In the genomic region with DNA sequence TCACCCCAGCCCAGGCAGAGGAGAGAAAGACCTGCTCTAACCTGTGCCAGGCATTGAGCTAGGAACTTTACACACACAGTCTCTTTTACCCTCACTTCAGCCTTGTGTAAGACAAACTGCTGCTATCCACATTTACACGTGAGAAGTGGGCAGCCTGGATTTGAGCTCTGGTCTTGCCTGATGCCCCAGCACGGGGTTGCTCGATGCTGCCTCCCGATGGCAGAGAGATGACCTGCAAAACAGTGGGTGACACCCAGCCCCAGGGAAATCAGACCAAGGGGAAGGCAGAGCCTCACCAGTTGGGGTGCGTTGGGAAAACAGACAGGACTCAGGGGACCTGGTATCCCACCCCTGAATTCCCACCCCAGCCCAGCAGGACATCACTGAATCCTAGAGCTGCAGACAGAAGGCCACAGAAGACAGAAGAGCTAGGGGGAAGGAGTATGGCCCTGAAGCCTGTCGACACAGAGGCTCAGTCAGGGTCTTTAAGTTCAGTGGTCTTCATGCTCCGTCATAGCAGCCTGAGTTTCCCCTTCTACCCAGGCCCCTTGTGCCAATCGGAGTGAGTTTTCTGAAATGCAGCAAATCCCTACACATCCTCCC, we compare ENCODE assay signal across 9 cellular contexts. TPM values are rescaled to one million over a fixed set of nuclear protein-coding genes. Genes with fewer than 3 reads are reported as not detected.
DNase-seq lines count a peak whose midpoint lies in the region; ATAC-seq, FAIRE-seq and TF ChIP-seq lines count a peak whose summit lies in the region.
"Had no signal": no experiment of that assay in that cellular context is flagged by ENCODE, and none has a peak within 500 bp of the region (broad histone marks: within the 10 kb centered on the region; RNA-seq: fewer than 3 reads in every experiment).

No MANE protein-coding gene starts in this region.

- H3K27me3 Mint-ChIP-seq in neural crest cell (ENCODE audit: low read depth): no peaks in the 10 kb centered on the region

- H2BK5ac ChIP-seq in H1 (ENCODE audit: low read depth, low read length): no peak overlapping the region

- H2AK5ac ChIP-seq in H1 (ENCODE audit: low read depth, low read length): no peak overlapping the region

- H4K5ac ChIP-seq in H1 (ENCODE audit: insufficient read length, low read depth, low read length): no peak overlapping the region

- CTCF ChIA-PET in AG04449 (lab: Yijun Ruan, JAX): interaction anchor here (0.5 to 15.7 kb wide), 15 partner anchors 13 to 291 kb away, joined by 3 to 250 read pairs (median 3); no protein-coding TSS in a partner anchor
- CTCF ChIA-PET in H1 (lab: Charles Lee; ENCODE audit: partially characterized antibody): interaction anchor here (0.6 to 5.7 kb wide), 42 partner anchors 8 to 274 kb away, joined by 3 to 47 read pairs (median 4); no protein-coding TSS in a partner anchor

- H3K36me3 Mint-ChIP-seq in neural crest cell (ENCODE audit: low read depth): no peaks in the 10 kb centered on the region

- no peak overlapping the region for H2BK20ac ChIP-seq in H1 (ENCODE audit: low read length)

- H2AFZ ChIP-seq in OCI-LY1 (ENCODE audit: low read length) (no peak overlapping the region), H1 (ENCODE audit: low read length) (no peak overlapping the region)

- H3K79me2 ChIP-seq in OCI-LY1 (ENCODE audit: insufficient read depth, low read length): no peaks in the 10 kb centered on the region
- H3K79me2 ChIP-seq in H1 (ENCODE audit: control insufficient read depth in 1 of 2, insufficient read depth in 2 of 2, low read length in 2 of 2): no peaks in the 10 kb centered on the region

- no peak overlapping the region for H3K27ac ChIP-seq in OCI-LY1 (ENCODE audit: low read depth, low read length, poor library complexity, severe bottlenecking)
- no peak overlapping the region for H3K27ac ChIP-seq in H1 (ENCODE audit: low read depth, low read length)

- intact Hi-C loops in posterior vena cava (cut with DNase I): loop anchor here in 1 of 2 donors (5.0 kb wide), 1 partner anchor 68 kb away; no protein-coding TSS in a partner anchor

- H3K23ac ChIP-seq in H1 (ENCODE audit: insufficient read length): no peak overlapping the region

- no peaks in the 10 kb centered on the region for H3K79me1 ChIP-seq in H1 (ENCODE audit: low read depth, low read length)

- peak overlapping the region; percentile 3; the same call in 1 of the 2 replicates for H4K8ac ChIP-seq in H1 (ENCODE audit: extremely low read depth, insufficient read depth, low read length)

- H3K9ac ChIP-seq in OCI-LY1 (ENCODE audit: low read length) (no peak overlapping the region), H1 (replicated peaks in 1 of 4; ENCODE audit: extremely low read depth in 1 of 4, low read depth in 3 of 4, low read length in 3 of 4) (no peak overlapping the region)

- H3K27ac Mint-ChIP-seq in neural crest cell (ENCODE audit: unreplicated experiment): no peak overlapping the region

- TF ChIP-seq RAD21 in H1 (IDR thresholded peaks at IDR 0.05 in 1 of 2, conservative IDR thresholded peaks at IDR 0.05 in 1 of 2; ENCODE audit: low read depth in 2 of 2, low read length in 2 of 2): peak; percentile 61 to 71

- H3K4ac ChIP-seq in H1 (replicated peaks; ENCODE audit: insufficient read length, low read depth, low read length): no peak overlapping the region

- TF ChIP-seq CTCF in AG04449 (IDR thresholded peaks at IDR 0.05; ENCODE audit: insufficient read depth, low read length, missing control alignments) (peak; percentile 68), GM10266 (IDR thresholded peaks at IDR 0.05; ENCODE audit: control insufficient read depth, insufficient read depth, low read depth, missing control alignments) (peak; percentile 50), OCI-LY1 (IDR thresholded peaks at IDR 0.05; ENCODE audit: low read length) (peak; percentile 59), H1 (IDR thresholded peaks at IDR 0.05; ENCODE audit: control extremely low read depth in 1 of 3, insufficient read depth in 1 of 3, low read depth in 1 of 3, low read length in 3 of 3) (peak; percentile 78 to 86 (median 82)), neural crest cell (conservative IDR thresholded peaks at IDR 0.05) (peak; percentile 52)

- H3K36me3 ChIP-seq in OCI-LY1 (ENCODE audit: insufficient read depth, low read length) (no peaks in the 10 kb centered on the region), H1 (ENCODE audit: control insufficient read depth in 2 of 4, insufficient read depth in 4 of 4, low read length in 3 of 4) (no peaks in the 10 kb centered on the region)

- H2BK15ac ChIP-seq in H1 (ENCODE audit: low read length): 0 out of 2 replicates have a peak overlapping the region, but pooled peaks have one; percentile 16

- no peak overlapping the region for H3K4me3 ChIP-seq in AG04449 (ENCODE audit: low read depth, low read length)
- no peak overlapping the region for H3K4me3 ChIP-seq in OCI-LY1 (ENCODE audit: low read depth, low read length, poor library complexity, severe bottlenecking)
- no peak overlapping the region for H3K4me3 ChIP-seq in H1 (ENCODE audit: extremely low read depth in 1 of 4, insufficient read depth in 2 of 4, low read depth in 3 of 4, low read length in 4 of 4)

- H3K9me3 Mint-ChIP-seq in neural crest cell: no peaks in the 10 kb centered on the region

- POLR2A ChIA-PET in AG04449 (lab: Yijun Ruan, JAX) (no interaction called here), H1 (lab: Charles Lee; ENCODE audit: partially characterized antibody) (interaction anchor here (2.0 kb wide), 1 partner anchor 9 kb away, joined by 6 read pairs; no protein-coding TSS in a partner anchor)

- H3K56ac ChIP-seq in H1 (replicated peaks; ENCODE audit: insufficient read length, low read depth, low read length): no peak overlapping the region

- no peaks in the 10 kb centered on the region for H3K4me1 ChIP-seq in OCI-LY1 (ENCODE audit: insufficient read depth, low read length, severe bottlenecking)
- H3K4me1 ChIP-seq in H1 (replicated peaks in 1 of 4; ENCODE audit: control insufficient read depth in 3 of 4, insufficient read depth in 4 of 4, low read length in 3 of 4): peaks cover 0 to 4% (median 2%) of the 10 kb centered on the region in 4 experiments; a peak in 3 of 7 replicates

- no peak overlapping the region for H3K4me3 Mint-ChIP-seq in neural crest cell

- no peak for TF ChIP-seq EP300 in H1 (IDR thresholded peaks at IDR 0.05; ENCODE audit: borderline replicate concordance in 1 of 2, low read depth in 2 of 2, low read length in 2 of 2)

- no peak for ATAC-seq in HG02870 (IDR thresholded peaks at IDR 0.05; ENCODE audit: unreplicated experiment)
- ATAC-seq in HG02798 (IDR thresholded peaks at IDR 0.05; ENCODE audit: poor library complexity, unreplicated experiment): no peak

- TF ChIP-seq POLR2A in H1 (IDR thresholded peaks at IDR 0.05; ENCODE audit: control extremely low read depth in 1 of 2, low read depth in 2 of 2, low read length in 2 of 2): no peak

- H3K4me2 ChIP-seq in OCI-LY1 (ENCODE audit: low read length) (no peak overlapping the region), H1 (ENCODE audit: insufficient read depth in 1 of 2, low read depth in 2 of 2, low read length in 2 of 2) (no peak overlapping the region)

- DNase-seq in AG04449 (ENCODE audit: low read depth, low spot score): no peak
- DNase-seq in GM10266 (ENCODE audit: extremely low spot score): peak; percentile 41
- DNase-seq in H1 (ENCODE audit: low read depth in 1 of 2, low spot score in 2 of 2): peak; percentile 10 to 90
- no peak for DNase-seq in neural crest cell (ENCODE audit: low read depth, low spot score)
- no peak for DNase-seq in posterior vena cava (ENCODE audit: low spot score)

- no peaks in the 10 kb centered on the region for H3K9me2 ChIP-seq in OCI-LY1 (ENCODE audit: low read depth, low read length)

- 0 out of 2 replicates have a peak overlapping the region, but pooled peaks have one; percentile 42 for H2BK12ac ChIP-seq in H1 (ENCODE audit: low read depth, low read length)

- no peak overlapping the region for H4K91ac ChIP-seq in H1 (replicated peaks; ENCODE audit: insufficient read length, low read length)

- H3K18ac ChIP-seq in H1 (ENCODE audit: extremely low read depth, low read length): no peak overlapping the region

- no peak overlapping the region for H3K14ac ChIP-seq in H1 (ENCODE audit: insufficient read length)

- no peaks in the 10 kb centered on the region for H3K27me3 ChIP-seq in OCI-LY1 (ENCODE audit: insufficient read depth, low read length)
- H3K27me3 ChIP-seq in H1 (replicated peaks in 1 of 4; ENCODE audit: control insufficient read depth in 3 of 4, extremely low read depth in 1 of 4, insufficient read depth in 3 of 4, low read length in 3 of 4): no peaks in the 10 kb centered on the region; a peak in 1 of 7 replicates

- H2BK120ac ChIP-seq in H1 (replicated peaks; ENCODE audit: low read depth, low read length): no peak overlapping the region

- peak; percentile 81 for FAIRE-seq in H1 (lab: Jason Lieb, UNC)
- FAIRE-seq: endometrium had no signal

- no peaks in the 10 kb centered on the region for H3K23me2 ChIP-seq in H1 (ENCODE audit: low read depth, low read length)

- no peaks in the 10 kb centered on the region for H4K20me1 ChIP-seq in OCI-LY1 (ENCODE audit: insufficient read depth, low read length)
- no peaks in the 10 kb centered on the region for H4K20me1 ChIP-seq in H1 (replicated peaks in 1 of 2; ENCODE audit: control insufficient read depth in 1 of 2, insufficient read depth in 2 of 2, low read length in 2 of 2)

- H3K9me3 ChIP-seq in OCI-LY1 (ENCODE audit: low read length): no peaks in the 10 kb centered on the region
- no peaks in the 10 kb centered on the region; a peak in 1 of 4 replicates for H3K9me3 ChIP-seq in H1 (ENCODE audit: insufficient read depth in 2 of 2, low read depth in 1 of 2, low read length in 1 of 2)

- H3F3A ChIP-seq in OCI-LY1 (ENCODE audit: insufficient read depth, low read length): no peaks in the 10 kb centered on the region

- peaks cover 31% of the 10 kb centered on the region for H3K4me1 Mint-ChIP-seq in neural crest cell

- 60% methylated on average over 8 of the region's 8 CpGs; no CpG with 5 or more reads in 1 of the 2 experiments for WGBS in H1 (ENCODE audit: extremely low coverage in 1 of 2, insufficient coverage in 1 of 2, insufficient read length in 1 of 2, insufficient replicate concordance in 2 of 2, low coverage in 1 of 2, low lambda C conversion rate in 2 of 2, missing lambda C conversion rate in 1 of 2), 2 experiments

RNA-seq across cellular contexts. Expression of a gene that starts 1.0 kb away (rescaled TPM):
- total RNA-seq in H1 (2021; fragmentation: NEBNext Ultra II Directional; extraction: Animal tissue kit (Norgen Biotek cat#: 25700)): not detected in 2 replicates
- polyA plus RNA-seq in H1 (2011; rRNA removed): not detected in 2 replicates
- polyA plus RNA-seq in H1 (2011; cell fraction: cytosol; rRNA removed): not detected
- polyA plus RNA-seq in H1 (2011; cell fraction: nucleus; rRNA removed): not detected
- polyA plus RNA-seq in H1 (2012, experiment 1 of 2): not detected in 4 replicates
- not detected for polyA plus RNA-seq in H1 (2012, experiment 2 of 2)
- polyA plus RNA-seq in H1 (2013, experiment 1 of 2): not detected
- polyA plus RNA-seq in H1 (2013, experiment 2 of 2): not detected
- not detected in 2 replicates for polyA minus RNA-seq in H1 (2011; rRNA and poly(A)+ RNA removed)
- not detected for polyA minus RNA-seq in H1 (2011; cell fraction: cytosol; rRNA and poly(A)+ RNA removed)
- not detected for polyA minus RNA-seq in H1 (2011; cell fraction: nucleus; rRNA and poly(A)+ RNA removed)
- total RNA-seq in neural crest cell (not detected in 2 replicates), posterior vena cava (under 1 TPM; 0.14 to 0.65 TPM)

RNA-seq across cellular contexts. Expression of a gene that starts 41.3 kb away (rescaled TPM):
- 0.48 and 0.63 TPM in 2 replicates for total RNA-seq in H1 (2021; fragmentation: NEBNext Ultra II Directional; extraction: Animal tissue kit (Norgen Biotek cat#: 25700))
- polyA plus RNA-seq in H1 (2011; rRNA removed): 0.44 and 0.60 TPM in 2 replicates
- polyA plus RNA-seq in H1 (2011; cell fraction: cytosol; rRNA removed): 0.37 TPM
- polyA plus RNA-seq in H1 (2011; cell fraction: nucleus; rRNA removed): 0.61 TPM
- polyA plus RNA-seq in H1 (2012, experiment 1 of 2): 0.35 to 0.69 TPM (median 0.57 TPM) in 4 replicates
- polyA plus RNA-seq in H1 (2012, experiment 2 of 2): 0.29 TPM
- polyA plus RNA-seq in H1 (2013, experiment 1 of 2): 0.28 TPM
- 0.33 TPM for polyA plus RNA-seq in H1 (2013, experiment 2 of 2)
- polyA minus RNA-seq in H1 (2011; rRNA and poly(A)+ RNA removed): 0.37 and 1.2 TPM in 2 replicates
- not detected for polyA minus RNA-seq in H1 (2011; cell fraction: cytosol; rRNA and poly(A)+ RNA removed)
- 0.40 TPM for polyA minus RNA-seq in H1 (2011; cell fraction: nucleus; rRNA and poly(A)+ RNA removed)
- not detected in 2 replicates for total RNA-seq in neural crest cell
- total RNA-seq in posterior vena cava: 10 to 100 TPM in 1 of 2 donors, 1 to 10 TPM in 1; 4.8 to 13.7 TPM

RNA-seq across cellular contexts. Expression of a gene that starts 44.4 kb away (rescaled TPM):
- total RNA-seq in H1 (2021; fragmentation: NEBNext Ultra II Directional; extraction: Animal tissue kit (Norgen Biotek cat#: 25700)): not detected in 2 replicates
- 0.23 and 0.27 TPM in 2 replicates for polyA plus RNA-seq in H1 (2011; rRNA removed)
- polyA plus RNA-seq in H1 (2011; cell fraction: cytosol; rRNA removed): 0.10 TPM
- 0.26 TPM for polyA plus RNA-seq in H1 (2011; cell fraction: nucleus; rRNA removed)
- 0.14 to 0.28 TPM (median 0.20 TPM) in 4 replicates for polyA plus RNA-seq in H1 (2012, experiment 1 of 2)
- polyA plus RNA-seq in H1 (2012, experiment 2 of 2): 0.26 TPM
- polyA plus RNA-seq in H1 (2013, experiment 1 of 2): 0.08 TPM
- polyA plus RNA-seq in H1 (2013, experiment 2 of 2): 0.07 TPM
- 0.07 and 0.09 TPM in 2 replicates for polyA minus RNA-seq in H1 (2011; rRNA and poly(A)+ RNA removed)
- not detected for polyA minus RNA-seq in H1 (2011; cell fraction: cytosol; rRNA and poly(A)+ RNA removed)
- polyA minus RNA-seq in H1 (2011; cell fraction: nucleus; rRNA and poly(A)+ RNA removed): 0.50 TPM
- 8.6 and 9.5 TPM in 2 replicates for total RNA-seq in neural crest cell
- 10 to 100 TPM; 12.9 to 18.6 TPM for total RNA-seq in posterior vena cava

Comparison
In these comparisons a context has a peak if more than half of its experiments do, and no peak if none do; other contexts are left out.
1. DNase-seq: peak in GM10266 (single experiment) and H1 (2 of 2); none in AG04449 (single experiment), neural crest cell (single experiment) and posterior vena cava (single experiment).
2. Peak in every context shown above with its lines, with median percentiles within 50 percentile points of each other: CTCF ChIP-seq.